In the genomic region with DNA sequence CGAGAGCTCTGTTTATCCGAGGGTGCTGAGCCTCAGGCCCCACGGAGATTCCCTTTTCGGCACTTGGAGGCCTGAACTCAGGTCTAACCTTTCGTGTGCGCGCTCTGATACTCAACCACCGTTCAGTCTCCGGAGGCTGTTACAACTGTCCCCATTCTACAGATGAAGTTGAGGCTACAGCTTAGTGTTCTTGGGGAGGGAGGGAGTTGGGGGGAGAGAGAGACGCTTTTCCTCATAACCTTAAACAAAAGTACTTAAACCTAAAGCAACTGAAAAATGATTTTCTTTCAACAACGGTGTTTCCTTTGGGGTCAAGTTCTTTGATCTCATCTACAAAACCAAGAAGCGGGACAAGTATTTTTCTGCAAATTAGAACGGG, we compare ENCODE assay signal across 8 cellular contexts. TPM values are rescaled to one million over a fixed set of nuclear protein-coding genes. Genes with fewer than 3 reads are reported as not detected.
DNase-seq lines count a peak whose midpoint lies in the region; ATAC-seq and TF ChIP-seq lines count a peak whose summit lies in the region.

No MANE protein-coding gene starts in this region.

- no peak for TF ChIP-seq CTCF in thyroid gland (IDR thresholded peaks at IDR 0.05)

- H3K27me3 ChIP-seq in iPS-18a (ENCODE audit: control insufficient read depth, insufficient read depth, low read length) (peaks cover 25% of the 10 kb centered on the region), thyroid gland (no peaks in the 10 kb centered on the region)

- intact Hi-C loops in activated CD4-positive, alpha-beta T cell treated with anti-CD3 and anti-CD28 coated beads, Interleukin-2, amount 10 ng/mL, durations not matched to agents 24 days and 14 days (cut with micrococcal nuclease): loop anchor here (2.0 kb wide), 1 partner anchor 852 kb away; a partner anchor contains a TSS
- intact Hi-C loops in activated T-helper 1 cell treated with anti-CD3 and anti-CD28 coated beads, Interleukin-12 subunit alpha, Interleukin-12 subunit beta, Interleukin-2, Interleukin-4 antibody, amounts not matched to agents 30 ng/mL and 10 ng/mL and 1 ng/mL, durations not matched to agents 14 hours and 24 hours and 36 hours (cut with micrococcal nuclease): loop anchor here (1.0 kb wide), 2 partner anchors 47 to 117 kb away; a partner anchor contains a TSS
- intact Hi-C loops in thyroid gland (cut with DNase I): loop anchor here (10.0 kb wide), 1 partner anchor 526 kb away; no protein-coding TSS in a partner anchor

- H3K36me3 Mint-ChIP-seq in activated CD4-positive, alpha-beta T cell treated with anti-CD3 and anti-CD28 coated beads, Interleukin-2, amount 10 ng/mL, durations not matched to agents 24 days and 14 days (ENCODE audit: low read depth): peaks cover 5% of the 10 kb centered on the region
- H3K36me3 Mint-ChIP-seq in activated T-helper 1 cell treated with anti-CD3 and anti-CD28 coated beads, Interleukin-12 subunit alpha, Interleukin-12 subunit beta, Interleukin-2, Interleukin-4 antibody, amounts not matched to agents 30 ng/mL and 10 ng/mL and 1 ng/mL, durations not matched to agents 14 hours and 24 hours and 36 hours (ENCODE audit: low read depth): peaks cover 4% of the 10 kb centered on the region

- H3K4me3 ChIP-seq in iPS-18a (ENCODE audit: low read length) (peak overlapping the region; percentile 83), thyroid gland (replicated peaks in 1 of 3) (peak overlapping the region in 1 of 3 donors; percentile 68)

- H3K4me3 Mint-ChIP-seq in activated CD4-positive, alpha-beta T cell treated with anti-CD3 and anti-CD28 coated beads, Interleukin-2, amount 10 ng/mL, durations not matched to agents 24 days and 14 days: peak overlapping the region; percentile 89
- H3K4me3 Mint-ChIP-seq in activated T-helper 1 cell treated with anti-CD3 and anti-CD28 coated beads, Interleukin-12 subunit alpha, Interleukin-12 subunit beta, Interleukin-2, Interleukin-4 antibody, amounts not matched to agents 30 ng/mL and 10 ng/mL and 1 ng/mL, durations not matched to agents 14 hours and 24 hours and 36 hours: peak overlapping the region; percentile 92
- H3K4me3 Mint-ChIP-seq in stimulated activated naive CD8-positive, alpha-beta T cell treated with anti-CD3 and anti-CD28 coated beads, Interleukin-15, amount 100 ng/mL, for 72 hours: peak overlapping the region; percentile 89 to 97

- WGBS in thyroid gland, 2 donors: 54 to 58% methylated on average over 13 of the region's 13 CpGs

- H3K4me1 ChIP-seq in iPS-18a (ENCODE audit: control insufficient read depth, low read depth, low read length) (peaks cover 6% of the 10 kb centered on the region), thyroid gland (peaks cover 7 to 9% of the 10 kb centered on the region in 2 donors)

- H3K27ac Mint-ChIP-seq in activated CD4-positive, alpha-beta T cell treated with anti-CD3 and anti-CD28 coated beads, Interleukin-2, amount 10 ng/mL, durations not matched to agents 24 days and 14 days: peak overlapping the region; percentile 67
- peak overlapping the region; percentile 74 for H3K27ac Mint-ChIP-seq in activated T-helper 1 cell treated with anti-CD3 and anti-CD28 coated beads, Interleukin-12 subunit alpha, Interleukin-12 subunit beta, Interleukin-2, Interleukin-4 antibody, amounts not matched to agents 30 ng/mL and 10 ng/mL and 1 ng/mL, durations not matched to agents 14 hours and 24 hours and 36 hours
- peak overlapping the region in 1 of 2 donors; percentile 88 for H3K27ac Mint-ChIP-seq in stimulated activated naive CD8-positive, alpha-beta T cell treated with anti-CD3 and anti-CD28 coated beads, Interleukin-15, amount 100 ng/mL, for 72 hours

- H3K27ac ChIP-seq in iPS-18a (ENCODE audit: low read length) (no peak overlapping the region), thyroid gland (peak overlapping the region in 1 of 3 donors; percentile 83)

- no peaks in the 10 kb centered on the region for H3K36me3 ChIP-seq in iPS-18a (ENCODE audit: control insufficient read depth, low read depth, low read length)
- no peaks in the 10 kb centered on the region for H3K36me3 ChIP-seq in thyroid gland

- no peak for ATAC-seq in stimulated activated naive CD8-positive, alpha-beta T cell treated with anti-CD3 and anti-CD28 coated beads, Interleukin-15, amount 100 ng/mL, for 72 hours
- ATAC-seq in GM19452 (IDR thresholded peaks at IDR 0.05; ENCODE audit: unreplicated experiment): no peak

- peaks cover 26% of the 10 kb centered on the region for H3K27me3 Mint-ChIP-seq in activated CD4-positive, alpha-beta T cell treated with anti-CD3 and anti-CD28 coated beads, Interleukin-2, amount 10 ng/mL, durations not matched to agents 24 days and 14 days
- H3K27me3 Mint-ChIP-seq in activated T-helper 1 cell treated with anti-CD3 and anti-CD28 coated beads, Interleukin-12 subunit alpha, Interleukin-12 subunit beta, Interleukin-2, Interleukin-4 antibody, amounts not matched to agents 30 ng/mL and 10 ng/mL and 1 ng/mL, durations not matched to agents 14 hours and 24 hours and 36 hours (ENCODE audit: insufficient read depth): peaks cover 10% of the 10 kb centered on the region
- H3K27me3 Mint-ChIP-seq in stimulated activated naive CD8-positive, alpha-beta T cell treated with anti-CD3 and anti-CD28 coated beads, Interleukin-15, amount 100 ng/mL, for 72 hours: peaks cover 8% of the 10 kb centered on the region

- TF ChIP-seq POLR2A in thyroid gland (IDR thresholded peaks at IDR 0.05): no peak

- H3K4me1 Mint-ChIP-seq in activated CD4-positive, alpha-beta T cell treated with anti-CD3 and anti-CD28 coated beads, Interleukin-2, amount 10 ng/mL, durations not matched to agents 24 days and 14 days: peaks cover 25% of the 10 kb centered on the region
- H3K4me1 Mint-ChIP-seq in activated T-helper 1 cell treated with anti-CD3 and anti-CD28 coated beads, Interleukin-12 subunit alpha, Interleukin-12 subunit beta, Interleukin-2, Interleukin-4 antibody, amounts not matched to agents 30 ng/mL and 10 ng/mL and 1 ng/mL, durations not matched to agents 14 hours and 24 hours and 36 hours (ENCODE audit: low read depth): peaks cover 30% of the 10 kb centered on the region
- H3K4me1 Mint-ChIP-seq in stimulated activated naive CD8-positive, alpha-beta T cell treated with anti-CD3 and anti-CD28 coated beads, Interleukin-15, amount 100 ng/mL, for 72 hours: peaks cover 34% of the 10 kb centered on the region

- no peaks in the 10 kb centered on the region for H3K9me3 Mint-ChIP-seq in activated CD4-positive, alpha-beta T cell treated with anti-CD3 and anti-CD28 coated beads, Interleukin-2, amount 10 ng/mL, durations not matched to agents 24 days and 14 days
- no peaks in the 10 kb centered on the region for H3K9me3 Mint-ChIP-seq in activated T-helper 1 cell treated with anti-CD3 and anti-CD28 coated beads, Interleukin-12 subunit alpha, Interleukin-12 subunit beta, Interleukin-2, Interleukin-4 antibody, amounts not matched to agents 30 ng/mL and 10 ng/mL and 1 ng/mL, durations not matched to agents 14 hours and 24 hours and 36 hours
- H3K9me3 Mint-ChIP-seq in stimulated activated naive CD8-positive, alpha-beta T cell treated with anti-CD3 and anti-CD28 coated beads, Interleukin-15, amount 100 ng/mL, for 72 hours: no peaks in the 10 kb centered on the region

- peak overlapping the region; percentile 80 for H3K9ac ChIP-seq in iPS-18a (ENCODE audit: low read length)

- DNase-seq in activated CD4-positive, alpha-beta T cell treated with anti-CD3 and anti-CD28 coated beads, Interleukin-2, amount 10 ng/mL, durations not matched to agents 24 days and 14 days: peak; percentile 61
- DNase-seq in activated CD4-positive, alpha-beta T cell treated with anti-CD3 and anti-CD28 coated beads for 1 hour: no peak
- DNase-seq in activated T-helper 1 cell treated with anti-CD3 and anti-CD28 coated beads, Interleukin-12 subunit alpha, Interleukin-12 subunit beta, Interleukin-2, Interleukin-4 antibody, amounts not matched to agents 30 ng/mL and 10 ng/mL and 1 ng/mL, durations not matched to agents 14 hours and 24 hours and 36 hours (ENCODE audit: low spot score): no peak
- no peak for DNase-seq in stimulated activated naive CD8-positive, alpha-beta T cell treated with anti-CD3 and anti-CD28 coated beads, Interleukin-15, amount 100 ng/mL, for 72 hours
- no peak for DNase-seq in COLO829 (ENCODE audit: low spot score)
- DNase-seq in thyroid gland: no peak

- no peaks in the 10 kb centered on the region for H3K9me3 ChIP-seq in iPS-18a (ENCODE audit: control insufficient read depth, low read depth, low read length)
- H3K9me3 ChIP-seq in thyroid gland: no peaks in the 10 kb centered on the region

RNA-seq across cellular contexts. Expression of a gene that starts 1.0 kb away (rescaled TPM):
- total RNA-seq in activated CD4-positive, alpha-beta T cell treated with anti-CD3 and anti-CD28 coated beads, Interleukin-2, amount 10 ng/mL, durations not matched to agents 24 days and 14 days: 6.1 and 6.4 TPM in 2 replicates
- 11.3 and 11.4 TPM in 2 replicates for total RNA-seq in activated T-helper 1 cell treated with anti-CD3 and anti-CD28 coated beads, Interleukin-12 subunit alpha, Interleukin-12 subunit beta, Interleukin-2, Interleukin-4 antibody, amounts not matched to agents 30 ng/mL and 10 ng/mL and 1 ng/mL, durations not matched to agents 14 hours and 24 hours and 36 hours
- 10 to 100 TPM in 3 of 4 donors, 1 to 10 TPM in 1; 8.5 to 14.0 (median 12.2) TPM for total RNA-seq in thyroid gland
